In the genomic region with DNA sequence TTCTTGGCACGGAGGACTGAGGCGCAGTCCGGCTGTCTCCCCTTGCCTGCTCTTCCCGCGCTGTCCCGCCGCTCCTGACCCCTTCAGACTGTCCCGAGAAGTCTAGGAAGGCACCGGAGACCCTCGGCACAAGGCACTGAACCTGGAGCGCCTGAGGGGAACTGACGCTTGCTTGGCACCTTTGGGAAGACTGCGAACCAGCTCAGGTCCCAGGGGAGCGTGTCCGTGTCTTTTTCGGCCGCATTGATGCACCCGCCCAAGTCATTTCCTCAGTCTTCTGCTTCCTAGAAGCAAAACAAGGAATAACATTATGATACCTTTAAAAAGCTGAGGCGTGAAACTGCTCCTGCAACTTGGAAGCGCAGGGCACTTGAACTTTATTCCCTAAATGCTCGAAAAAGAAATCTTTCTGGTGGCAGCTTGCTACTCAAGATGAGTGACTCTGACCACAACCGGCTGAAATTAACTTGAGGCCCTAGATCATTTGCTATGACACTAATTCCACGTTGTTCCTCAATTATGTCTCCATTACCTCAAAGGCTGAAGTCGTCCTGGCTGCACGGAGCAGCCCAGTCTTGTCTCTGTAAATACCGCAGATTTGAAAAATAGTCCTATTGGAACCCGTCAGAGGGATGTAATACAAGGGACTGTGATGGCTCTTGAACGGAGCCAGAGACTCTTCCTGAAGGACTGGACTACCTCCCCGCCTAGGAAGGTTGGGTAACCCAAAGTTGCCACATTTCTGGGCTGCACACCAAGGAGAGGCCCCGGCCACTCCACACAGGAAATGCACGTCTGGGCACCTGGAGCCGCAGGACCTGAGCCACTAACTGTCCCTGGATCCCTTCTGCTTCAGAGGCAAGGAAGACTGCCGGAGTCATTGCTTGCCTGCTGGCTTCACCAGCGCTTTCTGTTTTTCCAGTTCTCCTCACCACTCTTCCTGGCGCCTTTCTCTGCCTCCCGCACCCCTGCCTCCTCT, we compare ENCODE assay signal across 9 cellular contexts. TPM values are rescaled to one million over a fixed set of nuclear protein-coding genes. Genes with fewer than 3 reads are reported as not detected.
A peak's percentile ranks its signal among the peaks of the same experiment; 100 is the strongest.
DNase-seq lines count a peak whose midpoint lies in the region; ATAC-seq and TF ChIP-seq lines count a peak whose summit lies in the region.
"Had no signal": no experiment of that assay in that cellular context is flagged by ENCODE, and none has a peak within 500 bp of the region (broad histone marks: within the 10 kb centered on the region; RNA-seq: fewer than 3 reads in every experiment).

No MANE protein-coding gene starts in this region.

- H3K27me3 Mint-ChIP-seq in activated naive CD4-positive, alpha-beta T cell treated with anti-CD3 and anti-CD28 coated beads, Interleukin-2, amount 10 ng/mL, durations not matched to agents 7 days and 5 days: peaks cover 60% of the 10 kb centered on the region
- peaks cover 46% of the 10 kb centered on the region for H3K27me3 Mint-ChIP-seq in activated naive CD8-positive, alpha-beta T cell treated with anti-CD3 and anti-CD28 coated beads for 36 hours

- H3K27ac ChIP-seq in upper lobe of right lung: peak overlapping the region; percentile 60

- no peak for DNase-seq in activated naive CD4-positive, alpha-beta T cell treated with anti-CD3 and anti-CD28 coated beads, Interleukin-2, amount 10 ng/mL, durations not matched to agents 7 days and 5 days
- DNase-seq in activated naive CD4-positive, alpha-beta T cell (lab: John Stamatoyannopoulos, UW): no peak
- DNase-seq in activated naive CD8-positive, alpha-beta T cell treated with anti-CD3 and anti-CD28 coated beads for 36 hours: no peak
- DNase-seq in left lobe of liver (ENCODE audit: low spot score) (no peak), upper lobe of right lung (peak; percentile 74), hepatic stellate cell (ENCODE audit: low spot score) (no peak), NCI-H2171 treated with DMSO at 0.1 percent for 48 hours (lab: John Stamatoyannopoulos, UW) (no peak)

- no peak for TF ChIP-seq CTCF in upper lobe of right lung (IDR thresholded peaks at IDR 0.05)

- no peaks in the 10 kb centered on the region for H3K9me3 Mint-ChIP-seq in activated naive CD4-positive, alpha-beta T cell treated with anti-CD3 and anti-CD28 coated beads, Interleukin-2, amount 10 ng/mL, durations not matched to agents 7 days and 5 days
- H3K9me3 Mint-ChIP-seq in activated naive CD8-positive, alpha-beta T cell treated with anti-CD3 and anti-CD28 coated beads for 36 hours: no peaks in the 10 kb centered on the region

- peak overlapping the region; percentile 57 for H3K4me3 ChIP-seq in upper lobe of right lung
- H3K4me3 ChIP-seq: body of pancreas had no signal

- peak; percentile 12 for ATAC-seq in left lobe of liver
- ATAC-seq in upper lobe of right lung: peak; percentile 50
- ATAC-seq in GM21786 (IDR thresholded peaks at IDR 0.05; ENCODE audit: unreplicated experiment): no peak

- H3K9me3 ChIP-seq in upper lobe of right lung: no peaks in the 10 kb centered on the region
- H3K9me3 ChIP-seq: body of pancreas had no signal

- H3K27me3 ChIP-seq in upper lobe of right lung: peaks cover 57% of the 10 kb centered on the region

- H3K4me1 ChIP-seq in upper lobe of right lung: peaks cover 27% of the 10 kb centered on the region

- peak overlapping the region; percentile 62 for H3K4me3 Mint-ChIP-seq in activated naive CD4-positive, alpha-beta T cell treated with anti-CD3 and anti-CD28 coated beads, Interleukin-2, amount 10 ng/mL, durations not matched to agents 7 days and 5 days
- H3K4me3 Mint-ChIP-seq in activated naive CD8-positive, alpha-beta T cell treated with anti-CD3 and anti-CD28 coated beads for 36 hours: peak overlapping the region; percentile 42

- peaks cover 24% of the 10 kb centered on the region for H3K4me1 Mint-ChIP-seq in activated naive CD4-positive, alpha-beta T cell treated with anti-CD3 and anti-CD28 coated beads, Interleukin-2, amount 10 ng/mL, durations not matched to agents 7 days and 5 days
- H3K4me1 Mint-ChIP-seq in activated naive CD8-positive, alpha-beta T cell treated with anti-CD3 and anti-CD28 coated beads for 36 hours: peaks cover 10% of the 10 kb centered on the region

- intact Hi-C loops in upper lobe of right lung (cut with DNase I): loop anchor here (10.0 kb wide), 1 partner anchor 171 kb away; no protein-coding TSS in a partner anchor

- H3K27ac Mint-ChIP-seq in activated naive CD4-positive, alpha-beta T cell treated with anti-CD3 and anti-CD28 coated beads, Interleukin-2, amount 10 ng/mL, durations not matched to agents 7 days and 5 days: no peak overlapping the region
- no peak overlapping the region for H3K27ac Mint-ChIP-seq in activated naive CD8-positive, alpha-beta T cell treated with anti-CD3 and anti-CD28 coated beads for 36 hours

- H3K36me3 Mint-ChIP-seq in activated naive CD4-positive, alpha-beta T cell treated with anti-CD3 and anti-CD28 coated beads, Interleukin-2, amount 10 ng/mL, durations not matched to agents 7 days and 5 days: no peaks in the 10 kb centered on the region
- H3K36me3 Mint-ChIP-seq in activated naive CD8-positive, alpha-beta T cell treated with anti-CD3 and anti-CD28 coated beads for 36 hours: peaks cover under 1% of the 10 kb centered on the region

- CTCF ChIA-PET in activated naive CD4-positive, alpha-beta T cell treated with anti-CD3 and anti-CD28 coated beads, Interleukin-2, amount 10 ng/mL, durations not matched to agents 7 days and 5 days (lab: Charles Lee): no interaction called here

- no peaks in the 10 kb centered on the region for H3K36me3 ChIP-seq in upper lobe of right lung

RNA-seq across cellular contexts. Expression of gene FLT1, which starts 0.9 kb away (rescaled TPM):
- 1 to 10 TPM; 2.5 to 3.3 TPM for total RNA-seq in activated naive CD8-positive, alpha-beta T cell treated with anti-CD3 and anti-CD28 coated beads for 36 hours
- total RNA-seq in left lobe of liver (12.6 TPM), upper lobe of right lung (72.4 TPM)
